In genomic region chr1:113534875-113535274, GRCh38 we compare ENCODE assay signal across 25 cellular contexts.
A peak's percentile ranks its signal among the peaks of the same experiment; 100 is the strongest.
DNase-seq lines count a peak whose midpoint lies in the region; ATAC-seq and TF ChIP-seq lines count a peak whose summit lies in the region.
"Had no signal": no experiment of that assay in that cellular context is flagged by ENCODE, and none has a peak within 500 bp of the region (broad histone marks: within the 10 kb centered on the region; RNA-seq: fewer than 3 reads in every experiment).

No MANE protein-coding gene starts in this region.

- no peak for TF ChIP-seq CTCF in A673 (conservative IDR thresholded peaks at IDR 0.05; ENCODE audit: low read depth, low read length)
- no peak for TF ChIP-seq CTCF in activated CD8-positive, alpha-beta T cell treated with anti-CD3 and anti-CD28 coated beads for 36 hours (IDR thresholded peaks at IDR 0.05)

- H3K4ac ChIP-seq in mesenchymal stem cell (ENCODE audit: low read depth in 1 of 2, low read length in 2 of 2): no peak overlapping the region

- CTCF ChIA-PET in A673 (lab: Charles Lee): no interaction called here
- CTCF ChIA-PET in activated CD8-positive, alpha-beta T cell treated with anti-CD3 and anti-CD28 coated beads for 36 hours (lab: Charles Lee): no interaction called here

- no peak overlapping the region for H2AFZ ChIP-seq in mesenchymal stem cell (ENCODE audit: low read depth, low read length)

- no peaks in the 10 kb centered on the region for H3K36me3 Mint-ChIP-seq in activated CD8-positive, alpha-beta T cell treated with anti-CD3 and anti-CD28 coated beads for 36 hours (ENCODE audit: low read depth)
- H3K36me3 Mint-ChIP-seq: IgD-negative memory B cell, type B pancreatic cell had no signal

- H3K9me3 ChIP-seq in A673 (ENCODE audit: low read depth, low read length, poor library complexity, severe bottlenecking) (no peaks in the 10 kb centered on the region), mesenchymal stem cell (ENCODE audit: control insufficient read depth, low read length) (no peaks in the 10 kb centered on the region)
- H3K9me3 ChIP-seq: HAP-1, ovary, sigmoid colon had no signal

- no peaks in the 10 kb centered on the region for H3K9me3 Mint-ChIP-seq in activated CD8-positive, alpha-beta T cell treated with anti-CD3 and anti-CD28 coated beads for 36 hours

- H4K8ac ChIP-seq in mesenchymal stem cell (ENCODE audit: low read length): no peak overlapping the region

- H3K36me3 ChIP-seq in A673 (ENCODE audit: insufficient read depth, low read length, poor library complexity, severe bottlenecking) (no peaks in the 10 kb centered on the region), mesenchymal stem cell (ENCODE audit: control insufficient read depth in 1 of 2, insufficient read depth in 2 of 2, low read depth in 1 of 2, low read length in 2 of 2) (no peaks in the 10 kb centered on the region)
- H3K36me3 ChIP-seq: HAP-1, ovary, sigmoid colon had no signal

- no peaks in the 10 kb centered on the region for H3K4me1 Mint-ChIP-seq in activated CD8-positive, alpha-beta T cell treated with anti-CD3 and anti-CD28 coated beads for 36 hours (ENCODE audit: low read depth)
- H3K4me1 Mint-ChIP-seq: activated CD4-positive, alpha-beta T cell treated with anti-CD3 and anti-CD28 coated beads, Interleukin-2, amount 10 ng/mL, durations not matched to agents 7 days and 5 days; IgD-negative memory B cell had no signal

- no peak overlapping the region for H3K4me3 Mint-ChIP-seq in activated CD8-positive, alpha-beta T cell treated with anti-CD3 and anti-CD28 coated beads for 36 hours
- H3K4me3 Mint-ChIP-seq: activated CD4-positive, alpha-beta T cell treated with anti-CD3 and anti-CD28 coated beads, Interleukin-2, amount 10 ng/mL, durations not matched to agents 7 days and 5 days; IgD-negative memory B cell; type B pancreatic cell had no signal

- H3K27me3 Mint-ChIP-seq in activated CD8-positive, alpha-beta T cell treated with anti-CD3 and anti-CD28 coated beads for 36 hours: no peaks in the 10 kb centered on the region
- H3K27me3 Mint-ChIP-seq: activated CD4-positive, alpha-beta T cell treated with anti-CD3 and anti-CD28 coated beads, Interleukin-2, amount 10 ng/mL, durations not matched to agents 7 days and 5 days; IgD-negative memory B cell; type B pancreatic cell had no signal

- H2AK5ac ChIP-seq in mesenchymal stem cell (ENCODE audit: low read length, severe bottlenecking): no peak overlapping the region

- H3K23ac ChIP-seq in mesenchymal stem cell (ENCODE audit: low read length in 2 of 2): no peak overlapping the region

- H2BK120ac ChIP-seq in mesenchymal stem cell (ENCODE audit: low read depth, low read length): no peak overlapping the region

- intact Hi-C loops in A673 (cut with micrococcal nuclease; ENCODE audit: unreplicated experiment): no loop called here
- intact Hi-C loops in activated CD8-positive, alpha-beta T cell treated with anti-CD3 and anti-CD28 coated beads for 36 hours (cut with micrococcal nuclease): no loop called here

- ATAC-seq in activated CD8-positive, alpha-beta T cell treated with anti-CD3 and anti-CD28 coated beads for 36 hours: no peak
- no peak for ATAC-seq in left lobe of liver
- ATAC-seq: left ventricle myocardium superior had no signal

- peak overlapping the region; percentile 62 for H3K9ac ChIP-seq in mesenchymal stem cell (ENCODE audit: low read length)

- no peak overlapping the region for H2BK12ac ChIP-seq in mesenchymal stem cell (ENCODE audit: low read length in 2 of 2)

- H3K27ac Mint-ChIP-seq in activated CD8-positive, alpha-beta T cell treated with anti-CD3 and anti-CD28 coated beads for 36 hours: no peak overlapping the region
- H3K27ac Mint-ChIP-seq: activated CD4-positive, alpha-beta T cell treated with anti-CD3 and anti-CD28 coated beads, Interleukin-2, amount 10 ng/mL, durations not matched to agents 7 days and 5 days; IgD-negative memory B cell had no signal

- H4K91ac ChIP-seq in mesenchymal stem cell (ENCODE audit: low read length): no peak overlapping the region

- no TSS peak for BruUV-seq in A673 (replicated peaks; lab: Mats Ljungman, UMichigan)

- H3K27ac ChIP-seq in A673 (ENCODE audit: low read depth, low read length, poor library complexity, severe bottlenecking): no peak overlapping the region
- peak overlapping the region; percentile 9 for H3K27ac ChIP-seq in mesenchymal stem cell (ENCODE audit: low read length, poor library complexity, severe bottlenecking)
- H3K27ac ChIP-seq: C4-2B, dorsolateral prefrontal cortex, ovary had no signal

- peak overlapping the region; percentile 5 for H2BK5ac ChIP-seq in mesenchymal stem cell (ENCODE audit: low read depth, low read length, poor library complexity, severe bottlenecking)

- H3K4me2 ChIP-seq in mesenchymal stem cell (ENCODE audit: low read length, poor library complexity, severe bottlenecking): no peak overlapping the region

- H3K27me3 ChIP-seq in A673 (replicated peaks; ENCODE audit: insufficient read depth, low read depth, low read length, poor library complexity): no peaks in the 10 kb centered on the region
- H3K27me3 ChIP-seq in mesenchymal stem cell (ENCODE audit: control insufficient read depth in 1 of 2, insufficient read depth in 1 of 2, low read length in 2 of 2): no peaks in the 10 kb centered on the region
- H3K27me3 ChIP-seq: dorsolateral prefrontal cortex, ovary, sigmoid colon had no signal

- POLR2A ChIA-PET in A673 (lab: Charles Lee; ENCODE audit: low non-redundant PET): no interaction called here
- POLR2A ChIA-PET in activated CD8-positive, alpha-beta T cell treated with anti-CD3 and anti-CD28 coated beads for 36 hours (lab: Charles Lee): no interaction called here

- peaks cover 24% of the 10 kb centered on the region for H3K4me1 ChIP-seq in A673 (ENCODE audit: insufficient read depth, low read length, poor library complexity, severe bottlenecking)
- H3K4me1 ChIP-seq in mesenchymal stem cell (ENCODE audit: control insufficient read depth, insufficient read depth, low read depth, low read length): peaks cover 2% of the 10 kb centered on the region

- DNase-seq in A673 (ENCODE audit: low spot score) (peak; percentile 16), NCI-H446 treated with DMSO at 0.1 percent for 48 hours (lab: John Stamatoyannopoulos, UW) (peak; percentile 18), astrocyte of the hippocampus (ENCODE audit: low read depth, low spot score) (peak; percentile 13), mesenchymal stem cell (no peak), NOMO-1 treated with dmso at 0.1 percent for 144 hours (lab: John Stamatoyannopoulos, UW; ENCODE audit: unreplicated experiment) (no peak), left lobe of liver (ENCODE audit: low spot score) (no peak), occipital lobe (lab: John Stamatoyannopoulos, UW) (no peak)
- DNase-seq in activated CD8-positive, alpha-beta T cell treated with anti-CD3 and anti-CD28 coated beads for 36 hours: no peak
- DNase-seq: 8988T; activated CD4-positive, alpha-beta T cell treated with anti-CD3 and anti-CD28 coated beads, Interleukin-2, amount 10 ng/mL, durations not matched to agents 7 days and 5 days; activated CD8-positive, alpha-beta memory T cell treated with anti-CD3 and anti-CD28 coated beads, Interleukin-2, amount 50 U/mL, for 4 hours; activated effector memory CD4-positive, alpha-beta T cell treated with anti-CD3 and anti-CD28 coated beads, Interleukin-2, amount 50 U/mL, for 16 hours; dorsolateral prefrontal cortex; GDM1; left ventricle myocardium superior; NCI-H1694; ovary; RPMI8226; sigmoid colon; stimulated activated CD4-positive, alpha-beta T cell treated with anti-CD3 and anti-CD28 coated beads, Interleukin-1b, Interleukin-23, amount 100 ng/mL, for 48 hours; stimulated activated naive CD4-positive, alpha-beta T cell had no signal

- H2BK15ac ChIP-seq in mesenchymal stem cell (ENCODE audit: low read depth, poor library complexity, severe bottlenecking): no peak overlapping the region

- H3K79me1 ChIP-seq in mesenchymal stem cell (replicated peaks; ENCODE audit: low read length, poor library complexity, severe bottlenecking): peaks cover 6% of the 10 kb centered on the region

- no CpG with 5 or more reads among the region's 1 CpG for WGBS in mesenchymal stem cell

- H3K18ac ChIP-seq in mesenchymal stem cell (ENCODE audit: low read depth in 1 of 2, low read length in 2 of 2): no peak overlapping the region

- no peak overlapping the region for H3K14ac ChIP-seq in mesenchymal stem cell (ENCODE audit: low read length in 2 of 2)

- H3K4me3 ChIP-seq in A673 (ENCODE audit: low read depth, low read length, poor library complexity, severe bottlenecking): no peak overlapping the region
- no peak overlapping the region for H3K4me3 ChIP-seq in mesenchymal stem cell (ENCODE audit: insufficient read depth in 1 of 2, low read depth in 1 of 2, low read length in 2 of 2)
- H3K4me3 ChIP-seq: dorsolateral prefrontal cortex, HAP-1, ovary, sigmoid colon had no signal

Comparison
In these comparisons a context has a peak if more than half of its experiments do, and no peak if none do; other contexts are left out.
1. DNase-seq: peak in A673 (single experiment), NCI-H446 treated with DMSO at 0.1 percent for 48 hours (single experiment) and astrocyte of the hippocampus (single experiment); none in mesenchymal stem cell (single experiment), activated CD8-positive, alpha-beta T cell treated with anti-CD3 and anti-CD28 coated beads for 36 hours (single experiment), NOMO-1 treated with dmso at 0.1 percent for 144 hours (single experiment), left lobe of liver (single experiment) and occipital lobe (single experiment).